Comparison of ENCODE assay signal across 11 cellular contexts in the genomic region with DNA sequence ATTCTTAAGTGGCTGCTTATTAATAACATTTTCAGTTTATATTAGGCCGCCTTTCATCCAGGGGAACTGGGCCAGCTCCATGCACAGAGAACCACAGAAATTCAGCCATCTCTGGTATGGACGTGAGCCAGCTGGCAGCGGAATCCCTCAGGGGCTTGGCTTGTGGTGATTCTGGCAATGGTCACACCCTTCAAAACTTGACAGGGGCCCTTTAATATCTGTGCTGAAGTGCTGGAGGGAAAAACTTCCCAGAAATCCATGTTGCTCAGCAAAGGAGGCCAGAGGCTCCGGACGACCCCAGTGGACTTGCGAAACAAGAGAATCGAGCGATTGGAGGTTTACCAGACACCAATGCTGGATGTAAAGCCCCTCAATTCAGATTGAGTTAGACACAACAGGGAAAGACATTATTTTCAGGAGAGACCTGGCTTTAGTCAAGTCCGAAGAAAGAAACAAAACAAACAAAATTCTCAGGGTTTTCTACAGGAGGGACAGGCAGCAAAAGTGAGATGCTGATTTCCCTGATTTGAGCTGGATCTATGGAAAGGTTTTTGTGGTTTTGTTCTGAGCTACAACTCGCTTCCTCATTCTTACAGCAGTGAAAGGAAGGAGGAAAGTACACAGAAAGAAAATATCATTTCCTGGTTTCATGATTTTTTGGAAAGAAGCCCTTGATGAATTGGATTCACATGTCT. TPM values are rescaled to one million over a fixed set of nuclear protein-coding genes. Genes with fewer than 3 reads are reported as not detected.
DNase-seq lines count a peak whose midpoint lies in the region; ATAC-seq and TF ChIP-seq lines count a peak whose summit lies in the region.
"Had no signal": no experiment of that assay in that cellular context is flagged by ENCODE, and none has a peak within 500 bp of the region (broad histone marks: within the 10 kb centered on the region; RNA-seq: fewer than 3 reads in every experiment).

No MANE protein-coding gene starts in this region.

- TF ChIP-seq CTCF in choroid plexus epithelial cell (conservative IDR thresholded peaks at IDR 0.05; ENCODE audit: low read depth, low read length): no peak
- no peak for TF ChIP-seq CTCF in lung (IDR thresholded peaks at IDR 0.05; ENCODE audit: control extremely low read depth, extremely low read depth)
- TF ChIP-seq CTCF in upper lobe of right lung (IDR thresholded peaks at IDR 0.05): no peak
- TF ChIP-seq CTCF in GM13976 (IDR thresholded peaks at IDR 0.05; ENCODE audit: borderline replicate concordance, control extremely low read depth, extremely low read depth, insufficient read depth, missing control alignments): no peak

- peak; percentile 67 for ATAC-seq in lung (ENCODE audit: insufficient read depth, low FRiP score)
- ATAC-seq in upper lobe of right lung: peak; percentile 53
- no peak for ATAC-seq in GM18517 (IDR thresholded peaks at IDR 0.05; ENCODE audit: unreplicated experiment)
- ATAC-seq: K562 had no signal

- peak overlapping the region; percentile 38 for H3K4me3 ChIP-seq in choroid plexus epithelial cell (ENCODE audit: low read depth, low read length)
- H3K4me3 ChIP-seq in lung: no peak overlapping the region
- peak overlapping the region; percentile 19 for H3K4me3 ChIP-seq in upper lobe of right lung
- H3K4me3 ChIP-seq: K562 had no signal

- DNase-seq in DMS 273 (lab: John Stamatoyannopoulos, UW; ENCODE audit: unreplicated experiment): peak; percentile 45
- no peak for DNase-seq in DMS 273 treated with DMSO at 0.1 percent for 48 hours (lab: John Stamatoyannopoulos, UW)
- DNase-seq in choroid plexus epithelial cell (ENCODE audit: low read depth): peak; percentile 91
- DNase-seq in lung (ENCODE audit: low spot score): peak; percentile 72
- peak; percentile 67 for DNase-seq in upper lobe of right lung
- no peak for DNase-seq in GM13976 (ENCODE audit: low spot score)
- DNase-seq in cerebellar nuclear complex (lab: John Stamatoyannopoulos, UW): no peak
- DNase-seq: activated B cell treated with CpG ODN at 0.5 μM for 24 hours had no signal

- in situ Hi-C loops in GM13976 (cut with MboI; ENCODE audit: low sequenced_read_pairs, unreplicated experiment): no loop called here

- WGBS in lung, 2 donors: 8 to 15% methylated on average over 10 of the region's 10 CpGs

- intact Hi-C loops in upper lobe of right lung (cut with DNase I): no loop called here

- H3K27ac ChIP-seq in lung (ENCODE audit: low read depth in 1 of 2, low read length in 1 of 2): peak overlapping the region; percentile 28 to 85
- H3K27ac ChIP-seq in upper lobe of right lung: peak overlapping the region; percentile 55
- H3K27ac ChIP-seq: 22Rv1 had no signal

- no peaks in the 10 kb centered on the region for H3K27me3 ChIP-seq in lung (ENCODE audit: control insufficient read depth, insufficient read depth)
- no peaks in the 10 kb centered on the region for H3K27me3 ChIP-seq in upper lobe of right lung

- H3K36me3 ChIP-seq in lung (ENCODE audit: control insufficient read depth in 2 of 2, insufficient read depth in 2 of 2, low read length in 2 of 2) (no peaks in the 10 kb centered on the region), upper lobe of right lung (no peaks in the 10 kb centered on the region)

- H3K4me1 ChIP-seq in lung (ENCODE audit: control insufficient read depth in 2 of 2, insufficient read depth in 2 of 2, low read length in 2 of 2): peaks cover 19 to 27% of the 10 kb centered on the region in 2 donors
- peaks cover 45% of the 10 kb centered on the region for H3K4me1 ChIP-seq in upper lobe of right lung

- H3K9me3 ChIP-seq in lung (ENCODE audit: control insufficient read depth in 2 of 2, insufficient read depth in 1 of 2, low read length in 1 of 2) (no peaks in the 10 kb centered on the region), upper lobe of right lung (no peaks in the 10 kb centered on the region)

RNA-seq across cellular contexts. Expression of a gene that starts 11.1 kb away (rescaled TPM):
- total RNA-seq in lung (10 to 100 TPM; 35.8 to 88.0 TPM), upper lobe of right lung (37.2 TPM)
- polyA plus RNA-seq in lung: 1 to 10 TPM; 4.0 to 4.1 TPM
- polyA plus RNA-seq: K562 had no signal

Comparison
In these comparisons a context has a peak if more than half of its experiments do, and no peak if none do; other contexts are left out.
1. DNase-seq: peak in DMS 273 (single experiment), choroid plexus epithelial cell (single experiment), lung (single experiment) and upper lobe of right lung (single experiment); none in DMS 273 treated with DMSO at 0.1 percent for 48 hours (single experiment), GM13976 (single experiment) and cerebellar nuclear complex (0 of 2).